ENCODE assay signal across 15 cellular contexts in the genomic region with DNA sequence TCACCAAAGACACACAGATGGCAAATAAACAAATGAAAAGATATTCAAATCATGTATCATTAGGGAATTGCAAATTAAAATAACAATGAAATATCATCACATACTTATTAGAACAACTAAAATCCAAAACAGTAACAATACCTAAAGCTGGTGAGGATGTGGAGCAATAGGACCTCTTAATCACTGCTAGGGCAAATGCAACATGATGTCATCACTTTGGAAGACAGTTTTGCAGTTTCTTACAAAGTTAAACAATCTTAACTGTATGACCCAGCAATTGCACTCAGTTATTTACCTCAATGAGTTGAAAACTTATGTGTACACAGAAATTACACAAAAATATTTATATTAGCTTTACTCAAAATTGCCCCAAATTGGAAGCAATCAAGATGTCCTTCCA. TPM values are rescaled to one million over a fixed set of nuclear protein-coding genes. Genes with fewer than 3 reads are reported as not detected.
DNase-seq lines count a peak whose midpoint lies in the region; ATAC-seq and TF ChIP-seq lines count a peak whose summit lies in the region.
"Had no signal": no experiment of that assay in that cellular context is flagged by ENCODE, and none has a peak within 500 bp of the region (broad histone marks: within the 10 kb centered on the region; RNA-seq: fewer than 3 reads in every experiment).

No MANE protein-coding gene starts in this region.

- no peak overlapping the region for H3K9ac ChIP-seq in OCI-LY3 (ENCODE audit: low read length)
- H3K9ac ChIP-seq: BLaER1 treated with 17β-estradiol and CSF1 and Interleukin-3, amounts not matched to agents 10 nM and 100 nM had no signal

- no peaks in the 10 kb centered on the region for H4K20me1 ChIP-seq in OCI-LY3 (ENCODE audit: insufficient read depth, low read length)
- H4K20me1 ChIP-seq: BLaER1 treated with 17β-estradiol and CSF1 and Interleukin-3, amounts not matched to agents 10 nM and 100 nM had no signal

- POLR2A ChIA-PET in AG04450 (lab: Yijun Ruan, JAX) (no interaction called here), A673 (lab: Charles Lee; ENCODE audit: low non-redundant PET) (no interaction called here)

- H3K79me2 ChIP-seq in OCI-LY3 (ENCODE audit: low read length) = peaks cover 17% of the 10 kb centered on the region

- no peaks in the 10 kb centered on the region for H3K9me3 ChIP-seq in AG04450 (ENCODE audit: control insufficient read depth, insufficient read depth, low read length)
- no peaks in the 10 kb centered on the region for H3K9me3 ChIP-seq in OCI-LY3 (ENCODE audit: insufficient read depth, low read length)
- H3K9me3 ChIP-seq in A673 (ENCODE audit: low read depth, low read length, poor library complexity, severe bottlenecking) = no peaks in the 10 kb centered on the region
- H3K9me3 ChIP-seq: esophagus squamous epithelium, Peyer's patch had no signal

- ATAC-seq in GM18868 (IDR thresholded peaks at IDR 0.05; ENCODE audit: unreplicated experiment) = peak; percentile 35

- peak overlapping the region; percentile 43 for H3K4me2 ChIP-seq in OCI-LY3 (ENCODE audit: low read length)

- CTCF ChIA-PET in AG04450 (lab: Charles Lee) (no interaction called here), A673 (lab: Charles Lee) (no interaction called here)

- peaks cover 28% of the 10 kb centered on the region for H3K4me1 ChIP-seq in OCI-LY3 (ENCODE audit: low read length)
- peaks cover 1% of the 10 kb centered on the region for H3K4me1 ChIP-seq in A673 (ENCODE audit: insufficient read depth, low read length, poor library complexity, severe bottlenecking)
- H3K4me1 ChIP-seq: Peyer's patch had no signal

- DNase-seq in AG04450 (ENCODE audit: low read depth, low spot score) (peak; percentile 29), fibroblast of the conjunctiva (ENCODE audit: low read depth) (peak; percentile 41), SHP77 treated with DMSO at 0.1 percent for 48 hours (lab: John Stamatoyannopoulos, UW) (no peak), T1000 (lab: John Stamatoyannopoulos, UW) (no peak), A673 (ENCODE audit: low spot score) (no peak)
- no peak for DNase-seq in NK-92 treated with Interleukin-12 subunit alpha and Interleukin-12 subunit beta, amount 100 ng/mL, for 24 hours (lab: John Stamatoyannopoulos, UW)
- DNase-seq: activated CD4-positive, alpha-beta T cell treated with anti-CD3 and anti-CD28 coated beads, Interleukin-2, amount 50 U/mL, for 1 hour; activated gamma-delta T cell treated with Interleukin-2 at 50 U/mL for 16 hours; esophagus squamous epithelium; NCI-H1105; stimulated activated CD4-positive, alpha-beta T cell treated with anti-CD3 and anti-CD28 coated beads, Interleukin-4, amount 100 ng/mL, for 1 hour had no signal

- intact Hi-C loops in A673 (cut with micrococcal nuclease; ENCODE audit: unreplicated experiment) = no loop called here

- no TSS peak for BruUV-seq in A673 (replicated peaks; lab: Mats Ljungman, UMichigan)

- no peak for TF ChIP-seq CTCF in AG04450 (IDR thresholded peaks at IDR 0.05; ENCODE audit: low read depth, low read length)
- TF ChIP-seq CTCF in OCI-LY3 (IDR thresholded peaks at IDR 0.05; ENCODE audit: low read depth, low read length) = no peak
- TF ChIP-seq CTCF in A673 (conservative IDR thresholded peaks at IDR 0.05; ENCODE audit: low read depth, low read length) = no peak

- H3K36me3 ChIP-seq in OCI-LY3 (replicated peaks; ENCODE audit: low read depth, low read length) = peaks cover 12% of the 10 kb centered on the region
- H3K36me3 ChIP-seq in A673 (ENCODE audit: insufficient read depth, low read length, poor library complexity, severe bottlenecking) = no peaks in the 10 kb centered on the region
- H3K36me3 ChIP-seq: Peyer's patch had no signal

- no peaks in the 10 kb centered on the region for H3K27me3 ChIP-seq in AG04450 (ENCODE audit: control insufficient read depth, insufficient read depth, low read length)
- H3K27me3 ChIP-seq in OCI-LY3 (ENCODE audit: low read depth, low read length) = no peaks in the 10 kb centered on the region
- no peaks in the 10 kb centered on the region for H3K27me3 ChIP-seq in A673 (replicated peaks; ENCODE audit: insufficient read depth, low read depth, low read length, poor library complexity)
- H3K27me3 ChIP-seq: BLaER1 treated with 17β-estradiol and CSF1 and Interleukin-3, amounts not matched to agents 10 nM and 100 nM; esophagus squamous epithelium; Peyer's patch had no signal

- no peak overlapping the region for H2AFZ ChIP-seq in OCI-LY3 (ENCODE audit: low read depth, low read length)

- H3K4me3 ChIP-seq in AG04450 (ENCODE audit: low read depth, low read length) = no peak overlapping the region
- 0 out of 2 replicates have a peak overlapping the region, but pooled peaks have one; percentile 12 for H3K4me3 ChIP-seq in OCI-LY3 (ENCODE audit: low read length)
- no peak overlapping the region for H3K4me3 ChIP-seq in A673 (ENCODE audit: low read depth, low read length, poor library complexity, severe bottlenecking)
- H3K4me3 ChIP-seq: BLaER1 treated with 17β-estradiol and CSF1 and Interleukin-3, amounts not matched to agents 10 nM and 100 nM; esophagus squamous epithelium; Peyer's patch had no signal

- H3K27ac ChIP-seq in AG04450 (ENCODE audit: low read depth, low read length) (no peak overlapping the region), OCI-LY3 (ENCODE audit: low read length) (peak overlapping the region; percentile 57), A673 (ENCODE audit: low read depth, low read length, poor library complexity, severe bottlenecking) (no peak overlapping the region)
- H3K27ac ChIP-seq: esophagus squamous epithelium had no signal

RNA-seq across cellular contexts. Expression of gene SELENOF, which starts 47.3 kb away (rescaled TPM):
- 248 and 358 TPM in 2 replicates for polyA plus RNA-seq in AG04450 (2011; rRNA removed)
- 60.7 and 73.2 TPM in 2 replicates for polyA minus RNA-seq in AG04450 (2011; rRNA and poly(A)+ RNA removed)
- 193 and 214 TPM in 2 replicates for total RNA-seq in A673 (2021)

RNA-seq across cellular contexts. Expression of gene HS2ST1, which starts 47.8 kb away (rescaled TPM):
- 19.8 and 22.4 TPM in 2 replicates for polyA plus RNA-seq in AG04450 (2011; rRNA removed)
- 13.8 and 19.0 TPM in 2 replicates for polyA minus RNA-seq in AG04450 (2011; rRNA and poly(A)+ RNA removed)
- 45.8 and 49.5 TPM in 2 replicates for total RNA-seq in A673 (2021)

Comparison
In these comparisons a context has a peak if more than half of its experiments do, and no peak if none do; other contexts are left out.
1. DNase-seq: peak in AG04450 (single experiment) and fibroblast of the conjunctiva (single experiment); none in SHP77 treated with DMSO at 0.1 percent for 48 hours (single experiment), NK-92 treated with Interleukin-12 subunit alpha and Interleukin-12 subunit beta, amount 100 ng/mL, for 24 hours (single experiment), T1000 (single experiment) and A673 (single experiment).